ENCODE assay signal across 8 cellular contexts in the genomic region with DNA sequence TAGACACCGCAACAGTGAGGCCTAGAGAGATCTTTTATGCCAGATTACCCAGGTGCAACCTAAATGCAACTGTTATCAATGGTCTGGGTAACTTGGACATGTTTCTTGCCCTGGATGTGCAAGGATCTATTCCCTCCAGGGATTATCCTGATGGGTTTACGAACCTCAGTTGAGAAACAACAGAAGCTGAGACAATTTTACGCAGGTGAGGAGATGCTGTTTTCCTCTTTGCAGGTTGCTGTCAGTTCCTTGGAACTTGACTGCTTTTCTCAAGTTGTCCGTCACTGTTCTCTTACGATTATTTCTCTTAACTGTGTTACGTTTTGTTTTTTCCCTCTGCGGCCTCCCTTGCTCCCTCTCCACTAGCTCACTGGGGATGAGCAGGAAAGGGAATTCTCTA.
A peak's percentile ranks its signal among the peaks of the same experiment; 100 is the strongest.
DNase-seq lines count a peak whose midpoint lies in the region; ATAC-seq and TF ChIP-seq lines count a peak whose summit lies in the region.

No MANE protein-coding gene starts in this region.

- H3K36me3 ChIP-seq in HUES6 (ENCODE audit: control insufficient read depth, insufficient read depth, low read length): peaks cover 28% of the 10 kb centered on the region
- peaks cover 0 to 7% of the 10 kb centered on the region in 2 donors for H3K36me3 ChIP-seq in muscle layer of duodenum (ENCODE audit: control insufficient read depth in 1 of 2, insufficient read depth in 2 of 2, low read length in 2 of 2)

- H3K4me1 ChIP-seq in HUES6 (ENCODE audit: control insufficient read depth, insufficient read depth, low read length) (peaks cover 30% of the 10 kb centered on the region; the same call in 1 of the 2 replicates), muscle layer of duodenum (ENCODE audit: control insufficient read depth in 1 of 2, insufficient read depth in 2 of 2, low read length in 2 of 2) (peaks cover 20 to 58% of the 10 kb centered on the region in 2 donors)

- peak overlapping the region; percentile 96 for H3K4me3 ChIP-seq in HUES6 (ENCODE audit: low read depth, low read length)
- peak overlapping the region; percentile 57 to 83 for H3K4me3 ChIP-seq in muscle layer of duodenum (ENCODE audit: low read depth in 1 of 2, low read length in 2 of 2)

- peaks cover 44% of the 10 kb centered on the region for H3K4me1 Mint-ChIP-seq in central memory CD8-positive, alpha-beta T cell

- H3K4me3 Mint-ChIP-seq in central memory CD8-positive, alpha-beta T cell: peak overlapping the region; percentile 95

- no peak for TF ChIP-seq CTCF in 22Rv1 (IDR thresholded peaks at IDR 0.05)

- no peaks in the 10 kb centered on the region for H3K9me3 Mint-ChIP-seq in central memory CD8-positive, alpha-beta T cell

- H3K27me3 ChIP-seq in HUES6 (ENCODE audit: control insufficient read depth, insufficient read depth, low read length) (no peaks in the 10 kb centered on the region), muscle layer of duodenum (ENCODE audit: low read depth, low read length) (no peaks in the 10 kb centered on the region)

- peak overlapping the region; percentile 99 for H3K27ac ChIP-seq in 22Rv1
- H3K27ac ChIP-seq in HUES6 (ENCODE audit: low read depth, low read length): peak overlapping the region; percentile 92; the same call in 1 of the 2 replicates
- H3K27ac ChIP-seq in muscle layer of duodenum (ENCODE audit: low read length): peak overlapping the region; percentile 43

- H3K9me3 ChIP-seq in HUES6 (ENCODE audit: control insufficient read depth, insufficient read depth, low read depth, low read length) (no peaks in the 10 kb centered on the region), muscle layer of duodenum (ENCODE audit: control insufficient read depth in 1 of 2, low read length in 2 of 2) (no peaks in the 10 kb centered on the region)

- no peaks in the 10 kb centered on the region for H3K27me3 Mint-ChIP-seq in central memory CD8-positive, alpha-beta T cell

- peak overlapping the region; percentile 100 for H3K27ac Mint-ChIP-seq in central memory CD8-positive, alpha-beta T cell (ENCODE audit: low read depth)

- no peak for ATAC-seq in central memory CD8-positive, alpha-beta T cell (replicated peaks; ENCODE audit: extremely low read depth, poor library complexity, severe bottlenecking)
- ATAC-seq in GM18868 (IDR thresholded peaks at IDR 0.05; ENCODE audit: unreplicated experiment): no peak

- peaks cover 19% of the 10 kb centered on the region for H3K36me3 Mint-ChIP-seq in central memory CD8-positive, alpha-beta T cell (ENCODE audit: insufficient read depth)

- no peak for DNase-seq in central memory CD8-positive, alpha-beta T cell (ENCODE audit: low spot score in 2 of 2)
- DNase-seq in RPMI8226 (no peak), NCI-H526 treated with DMSO at 0.1 percent for 48 hours (lab: John Stamatoyannopoulos, UW) (no peak), AML-193 (lab: John Stamatoyannopoulos, UW) (no peak)

- peak overlapping the region; percentile 99 for H3K9ac ChIP-seq in HUES6 (ENCODE audit: low read length)

Comparison
In these comparisons a context has a peak if more than half of its experiments do, and no peak if none do; other contexts are left out.
1. H3K27ac ChIP-seq: peak in every context shown above with its lines; median percentile 99 in 22Rv1; 92 in HUES6; 43 in muscle layer of duodenum.